ENCODE assay signal across 8 cellular contexts in the genomic region with DNA sequence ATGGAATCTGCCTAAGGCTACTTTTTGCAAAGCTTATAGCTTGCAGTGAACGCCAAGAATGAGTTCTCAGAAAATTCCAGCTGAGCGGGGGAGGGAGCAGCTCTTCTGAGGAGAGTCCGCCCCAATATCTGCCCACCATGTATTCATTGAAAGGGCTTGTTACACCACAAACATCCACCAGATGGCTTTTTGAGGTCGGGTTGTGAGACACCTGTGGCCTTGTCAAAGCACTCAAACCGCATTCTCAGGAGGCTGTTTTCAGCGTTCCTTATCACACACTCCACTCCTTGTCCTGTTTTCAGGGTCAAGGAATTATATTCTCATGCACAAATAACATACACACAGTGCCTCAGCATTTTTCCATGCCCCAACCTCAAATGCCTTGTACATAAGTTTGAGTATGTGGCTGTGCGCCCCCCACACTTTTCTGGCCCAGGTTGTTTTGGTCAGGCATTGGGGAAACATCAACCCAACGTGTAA. TPM values are rescaled to one million over a fixed set of nuclear protein-coding genes. Genes with fewer than 3 reads are reported as not detected.
DNase-seq lines count a peak whose midpoint lies in the region; FAIRE-seq and TF ChIP-seq lines count a peak whose summit lies in the region.

No MANE protein-coding gene starts in this region.

- no peaks in the 10 kb centered on the region for H3K4me1 ChIP-seq in Loucy (ENCODE audit: insufficient read depth, low read length, poor library complexity, severe bottlenecking)
- peaks cover 1% of the 10 kb centered on the region for H3K4me1 ChIP-seq in iPS DF 6.9 (ENCODE audit: control insufficient read depth, insufficient read depth, low read length)

- H3K4me3 Mint-ChIP-seq in CD14-positive monocyte = no peak overlapping the region

- TF ChIP-seq CTCF in CD14-positive monocyte (IDR thresholded peaks at IDR 0.05) (peak; percentile 71), Loucy (conservative IDR thresholded peaks at IDR 0.05; ENCODE audit: low read length) (peak; percentile 71)

- no peak overlapping the region for H3K4me2 ChIP-seq in Loucy (ENCODE audit: low read depth, low read length, poor library complexity, severe bottlenecking)

- H3K9ac ChIP-seq in Loucy (ENCODE audit: low read depth, low read length, poor library complexity, severe bottlenecking) = no peak overlapping the region

- FAIRE-seq in GM19239 (lab: Jason Lieb, UNC) = peak; percentile 96

- peaks cover 0 to 4% of the 10 kb centered on the region in 2 donors for H3K36me3 Mint-ChIP-seq in CD14-positive monocyte

- H3K9me2 ChIP-seq in Loucy (replicated peaks; ENCODE audit: low read depth, low read length) = no peaks in the 10 kb centered on the region

- no peak overlapping the region; the same call in 1 of the 2 replicates for H2AFZ ChIP-seq in Loucy (ENCODE audit: low read length)

- H3K4me1 Mint-ChIP-seq in CD14-positive monocyte = peaks cover 16% of the 10 kb centered on the region

- H3K9me3 Mint-ChIP-seq in CD14-positive monocyte = no peaks in the 10 kb centered on the region

- H3K27ac Mint-ChIP-seq in CD14-positive monocyte = peak overlapping the region in 2 of 7 donors; percentile 8 to 19

- no peaks in the 10 kb centered on the region for H3K79me2 ChIP-seq in Loucy (ENCODE audit: insufficient read depth, low read length)

- H3K4me3 ChIP-seq in Loucy (ENCODE audit: low read length, poor library complexity, severe bottlenecking) (no peak overlapping the region), iPS DF 6.9 (ENCODE audit: low read length) (no peak overlapping the region)

- H3K9me3 ChIP-seq in Loucy (ENCODE audit: insufficient read depth, low read depth, low read length) = no peaks in the 10 kb centered on the region
- no peaks in the 10 kb centered on the region for H3K9me3 ChIP-seq in iPS DF 6.9 (ENCODE audit: control insufficient read depth, insufficient read depth, low read length)

- H3K27ac ChIP-seq in iPS DF 6.9 (ENCODE audit: low read length) = no peak overlapping the region

- WGBS in iPS DF 6.9 (ENCODE audit: insufficient coverage, insufficient read length) = no CpG with 5 or more reads among the region's 8 CpGs

- H4K20me1 ChIP-seq in Loucy (ENCODE audit: insufficient read depth, low read length, poor library complexity, severe bottlenecking) = no peaks in the 10 kb centered on the region

- H3K27me3 ChIP-seq in Loucy (ENCODE audit: insufficient read depth, low read length, poor library complexity, severe bottlenecking) = no peaks in the 10 kb centered on the region
- no peaks in the 10 kb centered on the region for H3K27me3 ChIP-seq in iPS DF 6.9 (ENCODE audit: control insufficient read depth, insufficient read depth, low read length)

- intact Hi-C loops in CD14-positive monocyte (cut with micrococcal nuclease) (loop anchor here (5.0 to 10.0 kb wide), 5 partner anchors 230 to 413 kb away; partner anchors contain the start of genes CD55 (in 1 of the 2) and CR1 (in 1 of the 2)), posterior vena cava (cut with DNase I) (loop anchor here in 1 of 2 donors (5.0 kb wide), 1 partner anchor 323 kb away; no protein-coding TSS in a partner anchor)

- peaks cover 3 to 6% (median 3%) of the 10 kb centered on the region in 3 donors for H3K27me3 Mint-ChIP-seq in CD14-positive monocyte (ENCODE audit: low read depth in 3 of 3)

- DNase-seq in CD14-positive monocyte (ENCODE audit: low spot score) (peak; percentile 61), GM19239 (ENCODE audit: insufficient read length, low spot score) (peak; percentile 46), SW480 (ENCODE audit: low spot score) (peak; percentile 66), astrocyte of the hippocampus (ENCODE audit: low read depth, low spot score) (peak; percentile 81), iPS DF 6.9 (ENCODE audit: low read depth, low spot score) (peak; percentile 63), posterior vena cava (ENCODE audit: low spot score) (no peak)
- DNase-seq in stimulated activated CD4-positive, alpha-beta T cell treated with anti-CD3 and anti-CD28 coated beads, Interleukin-15, amount 100 ng/mL, for 24 hours = peak; percentile 60

- no peaks in the 10 kb centered on the region for H3F3A ChIP-seq in Loucy (ENCODE audit: low read depth)

- H3K36me3 ChIP-seq in Loucy (ENCODE audit: insufficient read depth, low read length) (no peaks in the 10 kb centered on the region), iPS DF 6.9 (ENCODE audit: control insufficient read depth, insufficient read depth, low read length) (no peaks in the 10 kb centered on the region)

RNA-seq across cellular contexts. Expression of gene C4BPB, which starts 3.9 kb away (rescaled TPM):
- not detected for polyA plus RNA-seq in CD14-positive monocyte
- 1 to 10 TPM in 1 of 2 donors, under 1 TPM in 1; 0.43 to 3.3 TPM for total RNA-seq in posterior vena cava

RNA-seq across cellular contexts. Expression of gene C4BPA, which starts 19.3 kb away (rescaled TPM):
- under 1 TPM; 0.09 to 0.25 TPM for polyA plus RNA-seq in CD14-positive monocyte
- under 1 TPM in 1 of 2 donors, not detected in 1; 0.37 TPM for total RNA-seq in posterior vena cava

RNA-seq across cellular contexts. Expression of gene PFKFB2, which starts 31.7 kb away (rescaled TPM):
- polyA plus RNA-seq in CD14-positive monocyte = 1 to 10 TPM; 2.1 to 2.3 TPM
- total RNA-seq in posterior vena cava = 10 to 100 TPM; 10.2 to 13.0 TPM

RNA-seq across cellular contexts. Expression of gene YOD1, which starts 33.7 kb away (rescaled TPM):
- 1 to 10 TPM; 1.6 to 1.7 TPM for polyA plus RNA-seq in CD14-positive monocyte
- total RNA-seq in posterior vena cava = 1 to 10 TPM; 6.6 to 7.0 TPM

RNA-seq across cellular contexts. Expression of gene C1orf116, which starts 52.2 kb away (rescaled TPM):
- under 1 TPM in 1 of 2 donors, not detected in 1; 0.03 TPM for polyA plus RNA-seq in CD14-positive monocyte
- total RNA-seq in posterior vena cava = not detected
